15 cellular contexts compared by ENCODE assay signal in the genomic region with DNA sequence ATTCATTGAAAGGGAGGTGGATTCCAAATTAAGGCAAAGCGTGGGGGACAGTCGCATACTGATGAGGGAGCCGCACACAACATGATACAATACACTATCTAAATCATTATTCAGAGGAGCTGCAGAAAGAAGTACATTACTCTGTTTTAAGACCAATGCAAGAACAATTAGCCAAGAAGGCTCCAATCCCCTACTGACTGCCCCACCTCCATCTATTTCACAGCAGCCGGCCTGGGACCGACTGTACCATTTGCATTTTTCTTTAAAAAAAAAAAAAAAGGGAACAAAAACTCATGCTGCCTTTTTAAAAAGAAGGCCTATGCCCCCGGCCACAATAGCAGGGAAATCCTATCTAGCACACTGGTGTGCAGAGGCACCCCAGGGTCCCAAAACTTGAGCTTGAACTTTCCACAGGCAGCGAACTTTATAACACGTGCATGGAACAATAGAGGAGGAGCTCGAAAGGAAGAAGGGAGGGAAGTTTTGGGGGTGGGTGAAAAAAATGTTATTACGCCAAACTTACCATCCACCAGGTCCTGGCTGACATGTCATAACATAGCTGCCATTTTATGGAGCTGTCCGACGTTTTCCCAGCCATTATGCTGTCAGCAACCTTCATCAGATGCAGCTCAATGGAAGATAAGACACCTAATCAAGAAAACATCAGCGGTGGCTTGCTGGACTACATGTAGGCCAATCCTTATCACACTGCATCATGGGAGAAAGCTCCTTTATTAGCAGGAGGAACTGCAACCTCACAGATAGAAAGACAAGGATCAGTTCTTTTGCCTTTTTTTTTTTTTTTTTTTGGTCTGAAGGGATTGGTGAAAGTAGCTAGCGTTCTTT.
DNase-seq lines count a peak whose midpoint lies in the region; ATAC-seq, FAIRE-seq and TF ChIP-seq lines count a peak whose summit lies in the region.
"Had no signal": no experiment of that assay in that cellular context is flagged by ENCODE, and none has a peak within 500 bp of the region (broad histone marks: within the 10 kb centered on the region; RNA-seq: fewer than 3 reads in every experiment).

No MANE protein-coding gene starts in this region.

- peak; percentile 34; the same call in 1 of the 2 replicates for TF ChIP-seq EP300 in K562 (IDR thresholded peaks at IDR 0.05; ENCODE audit: low read length)

- no peaks in the 10 kb centered on the region for H3K9me3 Mint-ChIP-seq in type B pancreatic cell
- H3K9me3 Mint-ChIP-seq: T-helper 1 cell treated with Interleukin-12 subunit alpha and Interleukin-12 subunit beta and Interleukin-4 antibody, amounts not matched to agents 30 μg/mL and 1 μg/mL, for 36 hours had no signal

- peak overlapping the region; percentile 58 for H3K4me3 Mint-ChIP-seq in type B pancreatic cell
- H3K4me3 Mint-ChIP-seq: T-helper 1 cell treated with Interleukin-12 subunit alpha and Interleukin-12 subunit beta and Interleukin-4 antibody, amounts not matched to agents 30 μg/mL and 1 μg/mL, for 36 hours had no signal

- H4K20me1 ChIP-seq in K562 (replicated peaks; ENCODE audit: control insufficient read depth, insufficient read depth, low read length), result no peaks in the 10 kb centered on the region

- no peaks in the 10 kb centered on the region for H3K36me3 ChIP-seq in K562 (ENCODE audit: control insufficient read depth, insufficient read depth, low read length)

- peak; percentile 24 for DNase-seq in SHP77 treated with DMSO at 0.1 percent for 48 hours (lab: John Stamatoyannopoulos, UW)
- DNase-seq in SHP77 (lab: John Stamatoyannopoulos, UW), result no peak
- peak; percentile 84 for DNase-seq in NCI-H146 (lab: John Stamatoyannopoulos, UW)
- peak in 1 of 4 experiments; percentile 51 for DNase-seq in K562 (ENCODE audit: extremely low read depth in 1 of 4, low spot score in 3 of 4)
- DNase-seq in type B pancreatic cell (ENCODE audit: extremely low spot score, unreplicated experiment), result no peak
- no peak for DNase-seq in H54 (ENCODE audit: insufficient read length, low spot score)
- DNase-seq: NCI-H1048, NCI-H1694 treated with DMSO at 0.1 percent for 48 hours had no signal

- H3K9me3 ChIP-seq in K562 (replicated peaks; ENCODE audit: control insufficient read depth, insufficient read depth, low read depth, low read length), result no peaks in the 10 kb centered on the region

- intact Hi-C loops in K562 (cut with micrococcal nuclease), result loop anchor here (2.0 kb wide), 1 partner anchor 53 kb away; no protein-coding TSS in a partner anchor

- in situ Hi-C loops in K562 (cut with MboI), result no loop called here

- no peaks in the 10 kb centered on the region for H3K27me3 ChIP-seq in K562 (ENCODE audit: control insufficient read depth in 2 of 2, insufficient read depth in 2 of 2, low read length in 2 of 2)

- H2AFZ ChIP-seq in K562 (ENCODE audit: low read depth, low read length), result peak overlapping the region; percentile 92

- H3K4me1 Mint-ChIP-seq in type B pancreatic cell (ENCODE audit: unreplicated experiment), result peaks cover 61% of the 10 kb centered on the region

- H3K4me2 ChIP-seq in K562 (ENCODE audit: insufficient read depth, low read length), result peak overlapping the region; percentile 83
- H3K4me2 ChIP-seq: KMS-11 had no signal

- H3K4me1 ChIP-seq in K562 (replicated peaks in 1 of 2; ENCODE audit: control insufficient read depth in 2 of 2, insufficient read depth in 2 of 2, low read length in 2 of 2), result peaks cover 15 to 29% of the 10 kb centered on the region in 2 experiments

- peaks cover 45% of the 10 kb centered on the region for H3K79me2 ChIP-seq in K562 (ENCODE audit: control insufficient read depth, insufficient read depth, low read length)

- TF ChIP-seq RAD21 in K562 (CRISPR knock-in tag; conservative IDR thresholded peaks at IDR 0.05 in 1 of 2, IDR thresholded peaks at IDR 0.05 in 1 of 2), result no peak

- peak; percentile 77 for FAIRE-seq in K562 (lab: Jason Lieb, UNC)
- FAIRE-seq in H54 (lab: Jason Lieb, UNC), result no peak
- FAIRE-seq: A204.1 had no signal

- peak overlapping the region; percentile 88 for H3K27ac ChIP-seq in K562 (ENCODE audit: extremely low read depth, low read depth, low read length)
- H3K27ac ChIP-seq: KMS-11 had no signal

- peak overlapping the region; percentile 24 to 74; a peak in 3 of 4 replicates for H3K9ac ChIP-seq in K562 (ENCODE audit: insufficient read depth in 1 of 2, low read depth in 2 of 2, low read length in 2 of 2)
- H3K9ac ChIP-seq: KMS-11 had no signal

- H3K36me3 Mint-ChIP-seq in type B pancreatic cell, result no peaks in the 10 kb centered on the region

- TF ChIP-seq CTCF in K562 (IDR thresholded peaks at IDR 0.05 in 2 of 3, conservative IDR thresholded peaks at IDR 0.05 in 1 of 3; ENCODE audit: insufficient read depth in 2 of 3, low read depth in 1 of 3, low read length in 3 of 3) (no peak), type B pancreatic cell (conservative IDR thresholded peaks at IDR 0.05) (no peak)

- TF ChIP-seq POLR2A in K562 (conservative IDR thresholded peaks at IDR 0.05), result no peak
- no peak for TF ChIP-seq POLR2A in H54 (IDR thresholded peaks at IDR 0.05; ENCODE audit: low read depth, low read length)

- H3K4me3 ChIP-seq in K562, result peak overlapping the region; percentile 32

- ATAC-seq in K562 (peak; percentile 42), HG02870 (IDR thresholded peaks at IDR 0.05; ENCODE audit: unreplicated experiment) (no peak), HG03432 (IDR thresholded peaks at IDR 0.05; ENCODE audit: unreplicated experiment) (no peak)
- ATAC-seq: Panc1, Right ventricle myocardium inferior had no signal

- CTCF ChIA-PET in K562 (lab: Yijun Ruan, JAX; ENCODE audit: low intra/inter-chr PET ratio), result no interaction called here

- H3K27me3 Mint-ChIP-seq in type B pancreatic cell, result peaks cover 10% of the 10 kb centered on the region

- H3K9me1 ChIP-seq in K562 (ENCODE audit: control insufficient read depth, insufficient read depth, low read length), result no peaks in the 10 kb centered on the region

- BruUV-seq in K562 (replicated peaks; lab: Mats Ljungman, UMichigan), result no TSS peak

- peak overlapping the region; percentile 74 for H3K27ac Mint-ChIP-seq in type B pancreatic cell
- H3K27ac Mint-ChIP-seq: T-helper 1 cell treated with Interleukin-12 subunit alpha and Interleukin-12 subunit beta and Interleukin-4 antibody, amounts not matched to agents 30 μg/mL and 1 μg/mL, for 36 hours had no signal

- POLR2A ChIA-PET in K562 (lab: Yijun Ruan, JAX), result interaction anchor here (0.5 to 1.1 kb wide), 6 partner anchors 11 to 1135 kb away, joined by 3 to 4 read pairs (median 4); no protein-coding TSS in a partner anchor

- WGBS in K562 (ENCODE audit: insufficient coverage, low coverage, missing lambda C conversion rate), result under 1% methylated on average over 13 of the region's 14 CpGs

TF ChIP-seq in K562, 482 proteins besides CTCF, POLR2A, EP300 and RAD21 (continues in another document):
- no peak for TF ChIP-seq POLR3A (IDR thresholded peaks at IDR 0.05; ENCODE audit: borderline replicate concordance, extremely low read depth, insufficient read depth, insufficient read length)
- no peak for TF ChIP-seq SNRNP70 (optimal IDR thresholded peaks at IDR 0.05; ENCODE audit: low read depth, low read length)
- TF ChIP-seq HOMEZ (CRISPR knock-in tag; IDR thresholded peaks at IDR 0.05), result no peak
- no peak for TF ChIP-seq AFF1 (IDR thresholded peaks at IDR 0.05; ENCODE audit: low read depth in 1 of 2, partially characterized antibody in 2 of 2)
- TF ChIP-seq L3MBTL2 (IDR thresholded peaks at IDR 0.05), result peak; percentile 49
- TF ChIP-seq ZBTB8A (IDR thresholded peaks at IDR 0.05; ENCODE audit: partially characterized antibody), result no peak
- TF ChIP-seq RBM22 (IDR thresholded peaks at IDR 0.05; ENCODE audit: low read depth, low read length, poor library complexity, severe bottlenecking), result no peak
- TF ChIP-seq ZNF589 (CRISPR knock-in tag; IDR thresholded peaks at IDR 0.05; ENCODE audit: low read depth), result 0 out of 2 replicates have a peak, but pooled peaks have one; percentile 16

Comparison
In these comparisons a context has a peak if more than half of its experiments do, and no peak if none do; other contexts are left out.
1. DNase-seq: peak in SHP77 treated with DMSO at 0.1 percent for 48 hours (single experiment) and NCI-H146 (single experiment); none in SHP77 (0 of 2), type B pancreatic cell (single experiment) and H54 (single experiment).